1 cellular context compared by ENCODE assay signal in the genomic region with DNA sequence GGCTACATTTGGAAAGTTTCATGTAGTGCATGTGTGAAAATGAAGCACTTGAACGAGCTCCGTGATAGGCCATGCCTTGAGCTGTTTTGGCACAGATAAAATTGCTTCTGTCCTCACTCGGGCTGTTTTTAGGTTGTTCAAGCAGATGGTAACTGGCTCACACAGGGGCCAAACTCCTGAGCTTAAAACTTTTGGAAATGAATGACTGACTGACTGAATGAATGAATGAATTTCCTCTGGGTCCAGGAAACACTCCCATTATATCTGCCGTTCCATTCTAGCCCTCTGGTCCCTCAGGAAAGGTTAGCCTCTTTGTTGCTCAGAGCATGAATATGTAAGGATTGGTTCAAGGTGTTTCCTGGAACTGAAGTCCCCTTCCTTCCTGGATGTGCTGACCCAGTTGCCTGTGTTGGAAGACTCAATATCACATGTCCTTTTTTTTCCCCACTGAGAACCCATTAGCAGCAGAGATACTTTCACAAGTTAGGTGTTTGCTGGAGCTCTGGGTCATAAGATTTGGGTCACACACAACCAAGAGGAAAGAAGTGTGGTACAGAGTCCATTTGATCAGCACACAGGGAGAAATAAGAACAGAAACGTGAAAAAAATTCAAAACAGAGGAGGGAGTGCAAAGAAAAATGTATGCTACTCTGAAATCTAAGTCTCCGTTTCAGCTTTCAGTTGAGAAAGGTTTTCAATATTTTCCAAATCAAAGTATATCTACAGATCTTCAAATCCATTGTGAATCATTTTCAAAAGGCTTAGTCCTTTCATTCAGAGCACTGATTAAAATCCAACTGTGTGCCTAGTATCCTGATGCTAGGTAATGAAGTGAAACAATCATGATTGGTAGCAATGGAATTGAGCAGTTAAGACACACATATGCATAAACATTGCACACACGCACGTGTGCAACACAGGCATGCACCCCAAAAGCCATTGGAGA.
TF ChIP-seq lines count a peak whose summit lies in the region.

No MANE protein-coding gene starts in this region.

TF ChIP-seq in K562, 482 proteins besides CTCF, POLR2A, EP300 and RAD21:
- TF ChIP-seq SMARCC2 (IDR thresholded peaks at IDR 0.05; ENCODE audit: low read depth) (no peak), ZNF24 (IDR thresholded peaks at IDR 0.05) (peak; percentile 90), KDM1A (IDR thresholded peaks at IDR 0.05) (peak; percentile 58 to 76; a peak in 3 of 4 replicates)
TF ChIP-seq in K562: peak in this region for 2.
